In genomic region chr12:119334459-119335170, GRCh38 we compare ENCODE assay signal across 15 cellular contexts. TPM values are rescaled to one million over a fixed set of nuclear protein-coding genes. Genes with fewer than 3 reads are reported as not detected.
DNase-seq lines count a peak whose midpoint lies in the region; ATAC-seq and TF ChIP-seq lines count a peak whose summit lies in the region.
"Had no signal": no experiment of that assay in that cellular context is flagged by ENCODE, and none has a peak within 500 bp of the region (broad histone marks: within the 10 kb centered on the region; RNA-seq: fewer than 3 reads in every experiment).

A gene with protein sequence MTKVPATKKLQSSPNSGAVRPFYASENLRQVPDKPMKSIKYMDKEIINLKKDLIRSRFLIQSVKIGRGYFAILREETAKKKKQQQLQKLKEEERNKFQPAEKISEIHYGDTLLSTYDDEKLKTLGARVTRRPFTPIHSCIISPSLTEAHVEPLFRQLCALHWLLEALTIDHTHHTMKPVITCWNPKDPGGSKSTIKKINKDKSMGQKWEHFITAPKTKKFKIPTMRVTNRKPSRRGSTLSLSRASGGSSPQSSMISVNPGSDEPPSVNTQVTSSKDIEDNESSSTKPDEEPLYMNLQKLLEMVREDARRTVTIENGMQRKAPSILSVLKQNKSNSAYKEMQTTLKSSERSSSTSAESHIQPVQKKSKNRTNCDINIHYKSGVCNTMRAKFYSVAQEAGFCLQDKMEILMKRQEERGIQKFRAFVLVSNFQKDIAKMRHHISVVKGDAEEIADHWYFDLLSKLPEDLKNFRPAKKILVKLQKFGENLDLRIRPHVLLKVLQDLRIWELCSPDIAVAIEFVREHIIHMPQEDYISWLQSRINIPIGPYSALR (plus strand): TSS chr12:119334729. CDS start chr12:119335177, 448 bp downstream.

- no CpG with 5 or more reads among the region's 26 CpGs for WGBS in iPS DF 6.9 (ENCODE audit: insufficient coverage, insufficient read length)
- 15% methylated on average over 26 of the region's 26 CpGs for WGBS in prostate gland
- WGBS in spleen, 5 donors: 31 to 39% (median 37%) methylated on average over 23 to 26 of the region's 26 CpGs

- no peak within 1 kb of the TSS for H3K4me3 ChIP-seq in GM06990 (replicated peaks; ENCODE audit: low read depth, low read length)
- H3K4me3 ChIP-seq in iPS DF 6.9 (ENCODE audit: low read length): no peak within 1 kb of the TSS
- H3K4me3 ChIP-seq in prostate gland: peak within 1 kb of the TSS in 1 of 2 donors; percentile 22
- H3K4me3 ChIP-seq in spleen: no peak within 1 kb of the TSS
- H3K4me3 ChIP-seq: suprapubic skin had no signal

- TF ChIP-seq POLR2A in prostate gland (IDR thresholded peaks at IDR 0.05) (no peak), spleen (IDR thresholded peaks at IDR 0.05) (no peak)

- H3K27me3 ChIP-seq in GM06990 (replicated peaks; ENCODE audit: control insufficient read depth, insufficient read depth, low read length) (no peaks in the 10 kb centered on the region; the same call in 1 of the 2 replicates), iPS DF 6.9 (ENCODE audit: control insufficient read depth, insufficient read depth, low read length) (peaks cover 28% of the 10 kb centered on the region), prostate gland (replicated peaks; ENCODE audit: insufficient read depth) (no peaks in the 10 kb centered on the region), spleen (replicated peaks in 1 of 7) (peaks cover 0 to 38% (median 0%) of the 10 kb centered on the region in 7 donors)

- H3K27ac ChIP-seq in RWPE1 (no peak within 1 kb of the TSS), iPS DF 6.9 (ENCODE audit: low read length) (no peak within 1 kb of the TSS), prostate gland (no peak within 1 kb of the TSS), spleen (no peak within 1 kb of the TSS)
- H3K27ac ChIP-seq: suprapubic skin had no signal

- H3K4me1 ChIP-seq in iPS DF 6.9 (ENCODE audit: control insufficient read depth, insufficient read depth, low read length): no peaks in the 10 kb centered on the region
- no peaks in the 10 kb centered on the region for H3K4me1 ChIP-seq in prostate gland (replicated peaks)
- no peaks in the 10 kb centered on the region for H3K4me1 ChIP-seq in spleen

- intact Hi-C loops in prostate gland (cut with DNase I): loop anchor here (10.0 kb wide), 1 partner anchor 220 kb away; no protein-coding TSS in a partner anchor
- intact Hi-C loops in spleen (cut with DNase I; ENCODE audit: low total_unique reads): no loop called here
- intact Hi-C loops in sciatic nerve (cut with DNase I): no loop called here

- POLR2A ChIA-PET in RWPE1 (lab: Yijun Ruan, JAX; ENCODE audit: low non-redundant PET): no interaction called here

- TF ChIP-seq CTCF in GM06990 (IDR thresholded peaks at IDR 0.05; ENCODE audit: insufficient read depth, low read length, poor library complexity, severe bottlenecking): no peak
- no peak for TF ChIP-seq CTCF in RWPE1 (conservative IDR thresholded peaks at IDR 0.05; ENCODE audit: low read depth)
- no peak for TF ChIP-seq CTCF in prostate gland (IDR thresholded peaks at IDR 0.05)
- TF ChIP-seq CTCF in spleen (IDR thresholded peaks at IDR 0.05 in 8 of 11, conservative IDR thresholded peaks at IDR 0.05 in 3 of 11): no peak

- peak; percentile 1 for DNase-seq in GM06990 (ENCODE audit: extremely low read depth, insufficient read length)
- peak; percentile 51 for DNase-seq in RWPE1 (ENCODE audit: low spot score)
- DNase-seq in iPS DF 6.9 (ENCODE audit: low read depth, low spot score): peak; percentile 70
- peak; percentile 64 for DNase-seq in prostate gland (ENCODE audit: low spot score)
- no peak for DNase-seq in spleen
- DNase-seq in SHP77 treated with DMSO at 0.1 percent for 48 hours (lab: John Stamatoyannopoulos, UW): no peak
- DNase-seq in sciatic nerve (ENCODE audit: low spot score): no peak
- DNase-seq: activated CD8-positive, alpha-beta memory T cell treated with anti-CD3 and anti-CD28 coated beads for 24 hours; NCI-H446; occipital lobe; OCI-M1 had no signal

- CTCF ChIA-PET in RWPE1 (lab: Yijun Ruan, JAX): no interaction called here

- no peaks in the 10 kb centered on the region for H3K9me3 ChIP-seq in iPS DF 6.9 (ENCODE audit: control insufficient read depth, insufficient read depth, low read length)
- no peaks in the 10 kb centered on the region for H3K9me3 ChIP-seq in prostate gland
- H3K9me3 ChIP-seq in spleen: no peaks in the 10 kb centered on the region
- H3K9me3 ChIP-seq: suprapubic skin had no signal

- H3K36me3 ChIP-seq in GM06990 (ENCODE audit: control insufficient read depth, insufficient read depth, low read length) (no peaks in the 10 kb centered on the region), iPS DF 6.9 (ENCODE audit: control insufficient read depth, insufficient read depth, low read length) (no peaks in the 10 kb centered on the region), prostate gland (no peaks in the 10 kb centered on the region), spleen (no peaks in the 10 kb centered on the region)
- H3K36me3 ChIP-seq: suprapubic skin had no signal

- ATAC-seq in GM18873 (IDR thresholded peaks at IDR 0.05; ENCODE audit: low FRiP score, unreplicated experiment) (no peak), sciatic nerve (no peak)

RNA-seq across cellular contexts. Expression of the gene that starts here (rescaled TPM):
- total RNA-seq in prostate gland: 1 to 10 TPM; 4.3 to 4.9 TPM
- total RNA-seq in spleen: not detected
- polyA plus RNA-seq in spleen: not detected
- not detected for total RNA-seq in sciatic nerve
- total RNA-seq: fibroblast of lung, occipital lobe, suprapubic skin had no signal
- polyA plus RNA-seq: CD14-positive monocyte, fibroblast of lung had no signal

Comparison
In these comparisons a context has a peak if more than half of its experiments do, and no peak if none do; other contexts are left out.
1. DNase-seq: peak in GM06990 (single experiment), RWPE1 (single experiment), iPS DF 6.9 (single experiment) and prostate gland (single experiment); none in spleen (single experiment), SHP77 treated with DMSO at 0.1 percent for 48 hours (single experiment) and sciatic nerve (single experiment).